In genomic region chr20:1299522-1299921, GRCh38 we compare ENCODE assay signal across 8 cellular contexts. TPM values are rescaled to one million over a fixed set of nuclear protein-coding genes. Genes with fewer than 3 reads are reported as not detected.
DNase-seq lines count a peak whose midpoint lies in the region; ATAC-seq and TF ChIP-seq lines count a peak whose summit lies in the region.

No MANE protein-coding gene starts in this region.

- H3K4me1 ChIP-seq in HCT116 (ENCODE audit: control insufficient read depth in 1 of 2, insufficient read depth in 2 of 2, low read length in 2 of 2) = peaks cover 8 to 11% of the 10 kb centered on the region in 2 experiments
- no peaks in the 10 kb centered on the region for H3K4me1 ChIP-seq in ascending aorta

- no peak overlapping the region for H3K4me3 Mint-ChIP-seq in CD14-positive monocyte

- POLR2A ChIA-PET in HCT116 (lab: Charles Lee) = no interaction called here

- H2AFZ ChIP-seq in HCT116 (ENCODE audit: low read depth, low read length, poor library complexity, severe bottlenecking) = no peak overlapping the region

- no peaks in the 10 kb centered on the region for H3K9me3 Mint-ChIP-seq in CD14-positive monocyte

- no peaks in the 10 kb centered on the region for H4K20me1 ChIP-seq in HCT116 (ENCODE audit: insufficient read depth)

- no peak overlapping the region for H3K27ac ChIP-seq in HCT116 (ENCODE audit: low read depth, low read length)
- H3K27ac ChIP-seq in ascending aorta = no peak overlapping the region

- intact Hi-C loops in CD14-positive monocyte (cut with micrococcal nuclease) = no loop called here
- intact Hi-C loops in HCT116 (cut with micrococcal nuclease) = no loop called here
- intact Hi-C loops in ascending aorta (cut with DNase I) = no loop called here

- peak; percentile 93 for ATAC-seq in HCT116
- ATAC-seq in left lobe of liver = peak; percentile 60
- ATAC-seq in HG03196 (IDR thresholded peaks at IDR 0.05; ENCODE audit: unreplicated experiment) = no peak
- no peak for ATAC-seq in HG03159 (IDR thresholded peaks at IDR 0.05; ENCODE audit: unreplicated experiment)

- RAD21 ChIA-PET in HCT116 (lab: Charles Lee; ENCODE audit: low non-redundant PET in 1 of 2, low total read pairs in 2 of 2, uncharacterized antibody in 2 of 2, unreplicated experiment in 2 of 2) = no interaction called here

- H3K9me3 ChIP-seq in HCT116 (ENCODE audit: control insufficient read depth in 1 of 2, insufficient read depth in 1 of 2, low read depth in 1 of 2, low read length in 2 of 2) (no peaks in the 10 kb centered on the region), ascending aorta (no peaks in the 10 kb centered on the region)

- H3K4me2 ChIP-seq in HCT116 (ENCODE audit: low read length) = no peak overlapping the region

- H3K36me3 ChIP-seq in HCT116 (ENCODE audit: control insufficient read depth in 1 of 2, insufficient read depth in 2 of 2, low read length in 2 of 2) = no peaks in the 10 kb centered on the region
- H3K36me3 ChIP-seq in ascending aorta = peaks cover 7 to 20% of the 10 kb centered on the region in 2 donors

- no peak overlapping the region for H3K4me3 ChIP-seq in HCT116 (replicated peaks in 1 of 2; ENCODE audit: low read depth in 1 of 2, low read length in 2 of 2)
- no peak overlapping the region for H3K4me3 ChIP-seq in ascending aorta

- no TSS peak for BruUV-seq in HCT116 (replicated peaks; lab: Mats Ljungman, UMichigan)

- peaks cover 0 to 4% (median 3%) of the 10 kb centered on the region in 3 donors for H3K27me3 Mint-ChIP-seq in CD14-positive monocyte (ENCODE audit: low read depth in 3 of 3)

- peaks cover 7% of the 10 kb centered on the region for H3K4me1 Mint-ChIP-seq in CD14-positive monocyte

- CTCF ChIA-PET in HCT116 (lab: Charles Lee) = no interaction called here

- no peak overlapping the region for H3K9ac ChIP-seq in HCT116 (ENCODE audit: low read length)

- no peaks in the 10 kb centered on the region for H3K27me3 ChIP-seq in HCT116 (ENCODE audit: insufficient read depth, low read length)
- H3K27me3 ChIP-seq in ascending aorta = no peaks in the 10 kb centered on the region

- H3K27ac Mint-ChIP-seq in CD14-positive monocyte = peak overlapping the region in 1 of 7 donors; percentile 5

- H3K79me2 ChIP-seq in HCT116 (ENCODE audit: insufficient read depth, low read length) = no peaks in the 10 kb centered on the region

- no peaks in the 10 kb centered on the region for H3K36me3 Mint-ChIP-seq in CD14-positive monocyte

- no peak for TF ChIP-seq POLR2A in HCT116 (IDR thresholded peaks at IDR 0.05; ENCODE audit: borderline replicate concordance, extremely low read depth, insufficient read depth, insufficient read length)

- DNase-seq in CD14-positive monocyte (ENCODE audit: low spot score) = no peak
- peak; percentile 37 for DNase-seq in HCT116 (ENCODE audit: low read depth, low spot score)
- peak; percentile 65 for DNase-seq in activated CD8-positive, alpha-beta memory T cell treated with anti-CD3 and anti-CD28 coated beads, Interleukin-2, amount 50 U/mL, for 48 hours
- no peak for DNase-seq in left lobe of liver (ENCODE audit: low spot score)
- DNase-seq in ascending aorta (ENCODE audit: low spot score in 2 of 2) = no peak
- DNase-seq in GF-D8 (lab: John Stamatoyannopoulos, UW) = no peak

- TF ChIP-seq CTCF in CD14-positive monocyte (IDR thresholded peaks at IDR 0.05) (peak; percentile 36), HCT116 (IDR thresholded peaks at IDR 0.05 in 2 of 3, conservative IDR thresholded peaks at IDR 0.05 in 1 of 3; ENCODE audit: borderline replicate concordance in 1 of 3, insufficient read depth in 1 of 3, low read depth in 2 of 3, low read length in 2 of 3) (peak in 2 of 3 experiments; percentile 55 to 61; a peak in 4 of 6 replicates), ascending aorta (IDR thresholded peaks at IDR 0.05) (no peak)

- no peak for TF ChIP-seq RAD21 in HCT116 (IDR thresholded peaks at IDR 0.05; ENCODE audit: low read depth)

- no peaks in the 10 kb centered on the region for H3K9me2 ChIP-seq in HCT116 (ENCODE audit: insufficient read depth)

TF ChIP-seq in HCT116, 20 proteins besides CTCF, POLR2A, EP300 and RAD21:
- TF ChIP-seq EZH2phosphoT487 (IDR thresholded peaks at IDR 0.05; ENCODE audit: borderline replicate concordance) (no peak), ZNF274 (IDR thresholded peaks at IDR 0.05; ENCODE audit: low read depth, low read length) (no peak), CBX3 (IDR thresholded peaks at IDR 0.05; ENCODE audit: low read depth) (peak; percentile 54; the same call in 1 of the 2 replicates), ATF3 (IDR thresholded peaks at IDR 0.05) (no peak)
- TF ChIP-seq, protein P1, sequence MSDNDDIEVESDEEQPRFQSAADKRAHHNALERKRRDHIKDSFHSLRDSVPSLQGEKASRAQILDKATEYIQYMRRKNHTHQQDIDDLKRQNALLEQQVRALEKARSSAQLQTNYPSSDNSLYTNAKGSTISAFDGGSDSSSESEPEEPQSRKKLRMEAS (IDR thresholded peaks at IDR 0.05) = peak; percentile 89

RNA-seq across cellular contexts. Expression of gene SDCBP2, which starts 29.4 kb away (rescaled TPM):
- under 1 TPM; 0.69 to 0.71 TPM for polyA plus RNA-seq in CD14-positive monocyte
- total RNA-seq in HCT116 (2021; ENCODE audit: unreplicated experiment) = 3.4 TPM
- 3.0 and 3.9 TPM in 2 replicates for polyA plus RNA-seq in HCT116 (2012)
- 6.4 TPM for total RNA-seq in left lobe of liver
- not detected for total RNA-seq in ascending aorta

RNA-seq across cellular contexts. Expression of gene SNPH, which starts 33.4 kb away (rescaled TPM):
- polyA plus RNA-seq in CD14-positive monocyte = under 1 TPM in 1 of 2 donors, not detected in 1; 0.10 TPM
- total RNA-seq in HCT116 (2021; ENCODE audit: unreplicated experiment) (3.2 TPM), left lobe of liver (0.20 TPM), ascending aorta (10.4 TPM)
- 2.8 TPM in 2 replicates for polyA plus RNA-seq in HCT116 (2012)

Comparison
In these comparisons a context has a peak if more than half of its experiments do, and no peak if none do; other contexts are left out.
1. DNase-seq: peak in HCT116 (single experiment) and activated CD8-positive, alpha-beta memory T cell treated with anti-CD3 and anti-CD28 coated beads, Interleukin-2, amount 50 U/mL, for 48 hours (single experiment); none in CD14-positive monocyte (single experiment), left lobe of liver (single experiment), ascending aorta (0 of 2) and GF-D8 (single experiment).
2. CTCF ChIP-seq: peak in CD14-positive monocyte (single experiment) and HCT116 (2 of 3); none in ascending aorta (0 of 3).
3. ATAC-seq: peak in HCT116 (single experiment) and left lobe of liver (single experiment); none in HG03196 (single experiment) and HG03159 (single experiment).